9 cellular contexts compared by ENCODE assay signal in the genomic region with DNA sequence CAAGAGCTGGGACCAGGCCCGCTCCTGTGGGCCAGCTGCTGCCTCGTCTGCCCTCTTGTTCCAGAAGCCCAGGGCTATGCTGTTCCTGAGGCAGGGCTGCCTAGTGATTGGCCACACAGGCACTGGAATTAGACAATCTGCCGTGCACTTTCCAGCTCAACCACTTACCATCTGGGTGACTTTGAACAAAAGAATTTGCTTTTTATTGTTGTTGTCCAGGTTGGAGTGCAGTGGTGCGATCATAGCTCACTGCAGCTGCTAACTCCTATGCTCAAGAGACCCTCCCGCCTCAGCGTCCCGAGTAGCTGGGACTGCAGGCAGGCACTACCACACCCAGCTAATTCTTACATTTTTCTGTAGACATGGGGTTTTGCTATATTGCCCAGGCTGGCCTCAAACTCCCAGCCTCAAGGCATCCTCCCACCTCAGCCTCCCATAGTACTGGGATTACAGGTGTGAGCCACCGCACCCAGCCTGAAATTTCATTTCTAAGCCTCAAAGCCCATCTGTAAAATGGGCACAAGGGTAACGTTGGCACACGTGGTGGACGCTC. TPM values are rescaled to one million over a fixed set of nuclear protein-coding genes. Genes with fewer than 3 reads are reported as not detected.
DNase-seq lines count a peak whose midpoint lies in the region; ATAC-seq and TF ChIP-seq lines count a peak whose summit lies in the region.
"Had no signal": no experiment of that assay in that cellular context is flagged by ENCODE, and none has a peak within 500 bp of the region (broad histone marks: within the 10 kb centered on the region; RNA-seq: fewer than 3 reads in every experiment).

No MANE protein-coding gene starts in this region.

- peak overlapping the region; percentile 86 to 94 (median 90) for H3K4me3 Mint-ChIP-seq in brain
- H3K4me3 Mint-ChIP-seq in natural killer cell treated with Interleukin-12 subunit alpha and Interleukin-12 subunit beta and Interleukin-15 and Interleukin-18, amount 100 ng/mL, for 72 hours = peak overlapping the region; percentile 93

- H3K27me3 ChIP-seq in colonic mucosa = no peaks in the 10 kb centered on the region

- TF ChIP-seq CTCF in brain (conservative IDR thresholded peaks at IDR 0.05) (no peak), colonic mucosa (IDR thresholded peaks at IDR 0.05) (no peak)

- ATAC-seq in natural killer cell treated with Interleukin-12 subunit alpha and Interleukin-12 subunit beta and Interleukin-15 and Interleukin-18, amount 100 ng/mL, for 72 hours = no peak
- no peak for ATAC-seq in GM18502 (IDR thresholded peaks at IDR 0.05; ENCODE audit: poor library complexity, unreplicated experiment)

- H3K4me3 ChIP-seq in colonic mucosa = no peak overlapping the region

- no peaks in the 10 kb centered on the region for H3K9me3 ChIP-seq in colonic mucosa

- H3K36me3 Mint-ChIP-seq in brain = no peaks in the 10 kb centered on the region
- no peaks in the 10 kb centered on the region for H3K36me3 Mint-ChIP-seq in natural killer cell treated with Interleukin-12 subunit alpha and Interleukin-12 subunit beta and Interleukin-15 and Interleukin-18, amount 100 ng/mL, for 72 hours

- intact Hi-C loops in colonic mucosa (cut with DNase I) = no loop called here

- H3K27ac ChIP-seq in colonic mucosa = no peak overlapping the region

- H3K4me1 ChIP-seq in colonic mucosa = peaks cover 16% of the 10 kb centered on the region

- peaks cover 7% of the 10 kb centered on the region for H3K27me3 Mint-ChIP-seq in brain
- H3K27me3 Mint-ChIP-seq in natural killer cell treated with Interleukin-12 subunit alpha and Interleukin-12 subunit beta and Interleukin-15 and Interleukin-18, amount 100 ng/mL, for 72 hours = no peaks in the 10 kb centered on the region

- peak overlapping the region; percentile 15 to 93 (median 80) for H3K27ac Mint-ChIP-seq in brain
- peak overlapping the region; percentile 68 to 89 for H3K27ac Mint-ChIP-seq in natural killer cell treated with Interleukin-12 subunit alpha and Interleukin-12 subunit beta and Interleukin-15 and Interleukin-18, amount 100 ng/mL, for 72 hours

- DNase-seq in DMS53 (lab: John Stamatoyannopoulos, UW) (peak; percentile 94), NCI-H2029 (lab: John Stamatoyannopoulos, UW) (peak; percentile 68), activated gamma-delta T cell treated with Interleukin-2 at 50 U/mL for 16 hours (no peak), pons (ENCODE audit: low spot score) (no peak), colonic mucosa (no peak)
- DNase-seq in natural killer cell treated with Interleukin-12 subunit alpha and Interleukin-12 subunit beta and Interleukin-15 and Interleukin-18, amount 100 ng/mL, for 72 hours (ENCODE audit: low spot score) = no peak
- DNase-seq: activated naive CD4-positive, alpha-beta T cell treated with Interleukin-2 at 50 U/mL for 16 hours had no signal

- H3K9ac ChIP-seq in colonic mucosa (ENCODE audit: low read depth in 2 of 2, low read length in 2 of 2) = no peak overlapping the region

- peaks cover 0 to 7% (median 0%) of the 10 kb centered on the region in 5 experiments for H3K9me3 Mint-ChIP-seq in brain
- no peaks in the 10 kb centered on the region for H3K9me3 Mint-ChIP-seq in natural killer cell treated with Interleukin-12 subunit alpha and Interleukin-12 subunit beta and Interleukin-15 and Interleukin-18, amount 100 ng/mL, for 72 hours

- H3K4me1 Mint-ChIP-seq in brain = peaks cover 53% of the 10 kb centered on the region
- H3K4me1 Mint-ChIP-seq in natural killer cell treated with Interleukin-12 subunit alpha and Interleukin-12 subunit beta and Interleukin-15 and Interleukin-18, amount 100 ng/mL, for 72 hours (ENCODE audit: low read depth in 2 of 2) = peaks cover 57 to 69% of the 10 kb centered on the region in 2 donors

- no peaks in the 10 kb centered on the region for H3K36me3 ChIP-seq in colonic mucosa

RNA-seq across cellular contexts. Expression of gene NEK6, which starts 1.2 kb away (rescaled TPM):
- 43.2 TPM for polyA plus RNA-seq in brain (ENCODE audit: insufficient read depth, low read depth, low replicate concordance)
- 10 to 100 TPM; 11.4 to 38.7 TPM for total RNA-seq in natural killer cell treated with Interleukin-12 subunit alpha and Interleukin-12 subunit beta and Interleukin-15 and Interleukin-18, amount 100 ng/mL, for 72 hours
- 10 to 100 TPM; 77.8 to 83.4 TPM for total RNA-seq in colonic mucosa

Comparison
In these comparisons a context has a peak if more than half of its experiments do, and no peak if none do; other contexts are left out.
1. DNase-seq: peak in DMS53 (single experiment) and NCI-H2029 (single experiment); none in natural killer cell treated with Interleukin-12 subunit alpha and Interleukin-12 subunit beta and Interleukin-15 and Interleukin-18, amount 100 ng/mL, for 72 hours (single experiment), activated gamma-delta T cell treated with Interleukin-2 at 50 U/mL for 16 hours (single experiment), pons (single experiment) and colonic mucosa (single experiment).